8 cellular contexts compared by ENCODE assay signal in the genomic region with DNA sequence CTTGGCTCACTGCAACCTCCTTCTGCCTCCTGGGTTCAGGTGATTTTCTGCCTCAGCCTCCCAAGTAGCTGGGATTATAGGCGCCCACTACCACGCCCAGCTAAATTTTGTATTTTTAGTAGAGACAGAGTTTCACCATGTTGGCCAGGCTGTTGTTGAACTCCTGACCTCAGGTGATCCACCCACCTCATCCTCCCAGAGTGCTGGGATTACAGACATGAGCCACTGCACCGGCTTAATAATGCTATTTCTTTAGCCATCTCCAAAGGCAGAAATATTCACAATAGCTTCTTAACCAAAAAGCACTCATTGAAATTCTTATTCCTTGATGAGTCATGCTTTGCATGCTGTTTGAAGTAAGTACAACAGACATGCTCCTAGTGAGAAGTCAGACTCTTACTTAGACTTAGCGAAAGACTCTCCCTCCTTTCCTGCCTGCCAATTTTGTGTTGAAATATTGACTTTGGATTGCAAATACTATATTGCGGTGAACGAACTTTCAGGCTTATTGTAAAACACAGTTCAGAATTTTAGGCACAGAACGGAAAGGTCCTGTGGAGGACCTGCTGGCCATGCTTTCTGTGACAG. TPM values are rescaled to one million over a fixed set of nuclear protein-coding genes. Genes with fewer than 3 reads are reported as not detected.
DNase-seq lines count a peak whose midpoint lies in the region; ATAC-seq lines count a peak whose summit lies in the region.

No MANE protein-coding gene starts in this region.

- ATAC-seq in GM18858 (IDR thresholded peaks at IDR 0.05; ENCODE audit: unreplicated experiment) (no peak), HG02973 (IDR thresholded peaks at IDR 0.05; ENCODE audit: unreplicated experiment) (no peak)

- DNase-seq in CD1c-positive myeloid dendritic cell (ENCODE audit: extremely low spot score) (peak; percentile 47), Kasumi-1 (lab: John Stamatoyannopoulos, UW) (peak; percentile 29 to 33), astrocyte of the hippocampus (ENCODE audit: low read depth, low spot score) (peak; percentile 84), myocyte (ENCODE audit: low read depth) (peak; percentile 60), NCI-H2029 treated with DMSO at 0.1 percent for 48 hours (lab: John Stamatoyannopoulos, UW) (no peak)
- DNase-seq in activated CD4-positive, alpha-beta T cell treated with anti-CD3 and anti-CD28 coated beads, Interleukin-2, amount 50 U/mL, for 1 hour, result no peak

RNA-seq across cellular contexts. Expression of gene ACTR3, which starts 4.4 kb away (rescaled TPM):
- 224 and 285 TPM in 2 replicates for total RNA-seq in myocyte
- 168 TPM for polyA plus RNA-seq in myocyte (2012)

Comparison
In these comparisons a context has a peak if more than half of its experiments do, and no peak if none do; other contexts are left out.
1. DNase-seq: peak in CD1c-positive myeloid dendritic cell (single experiment), Kasumi-1 (2 of 2), astrocyte of the hippocampus (single experiment) and myocyte (single experiment); none in NCI-H2029 treated with DMSO at 0.1 percent for 48 hours (single experiment) and activated CD4-positive, alpha-beta T cell treated with anti-CD3 and anti-CD28 coated beads, Interleukin-2, amount 50 U/mL, for 1 hour (single experiment).